In the genomic region with DNA sequence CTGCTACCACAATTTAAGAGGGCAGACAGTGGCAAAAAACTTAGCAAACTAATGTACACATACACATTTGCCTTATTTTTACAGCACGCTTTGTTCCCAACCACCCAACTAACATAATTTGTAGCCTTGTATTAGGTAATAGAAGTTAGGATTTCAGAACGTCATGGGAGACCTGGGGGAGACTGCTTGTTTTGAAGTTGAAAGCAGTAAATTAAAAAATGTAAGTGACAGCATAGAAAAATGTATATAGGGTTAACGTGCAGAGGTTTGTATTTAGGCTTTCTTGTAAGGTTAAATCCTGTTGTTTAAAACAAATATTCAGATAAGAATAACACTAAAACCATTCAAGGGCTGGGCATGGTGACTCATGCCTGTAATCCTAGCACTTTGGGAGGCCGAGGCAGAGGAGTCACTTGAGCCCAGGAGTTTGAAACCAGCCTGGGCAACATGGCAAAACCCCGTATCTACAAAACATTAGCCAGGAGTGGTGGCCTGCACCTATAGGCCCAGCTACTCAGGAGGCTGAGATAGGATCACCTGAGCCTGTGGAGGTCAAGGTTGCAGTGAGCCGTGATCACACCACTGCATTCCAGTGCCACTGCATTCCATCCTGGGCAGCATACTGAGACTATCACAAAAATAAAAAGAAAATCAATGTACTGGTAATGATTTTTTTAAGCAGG, we compare ENCODE assay signal across 7 cellular contexts. TPM values are rescaled to one million over a fixed set of nuclear protein-coding genes. Genes with fewer than 3 reads are reported as not detected.
A peak's percentile ranks its signal among the peaks of the same experiment; 100 is the strongest.
DNase-seq lines count a peak whose midpoint lies in the region; FAIRE-seq and TF ChIP-seq lines count a peak whose summit lies in the region.
"Not testable (repeated sequence)": the region's sequence is repeated elsewhere in the genome, so short reads cannot be mapped to it uniquely, and the experiment has no call there.

No MANE protein-coding gene starts in this region.

- H3K79me2 ChIP-seq in endothelial cell of umbilical vein (ENCODE audit: control insufficient read depth, insufficient read depth, low read length) (peaks cover 36% of the 10 kb centered on the region), keratinocyte (ENCODE audit: control insufficient read depth, insufficient read depth, low read length) (peaks cover 36% of the 10 kb centered on the region)

- not testable (repeated sequence) for H3K9me1 ChIP-seq in endothelial cell of umbilical vein (replicated peaks; ENCODE audit: control insufficient read depth, extremely low read depth, insufficient read depth, low read length); keratinocyte (ENCODE audit: control insufficient read depth, extremely low read depth, insufficient read depth, low read length)

- peaks cover 50% of the 10 kb centered on the region for H3K4me1 Mint-ChIP-seq in osteocyte (ENCODE audit: unreplicated experiment)

- H3K27ac Mint-ChIP-seq in osteocyte (ENCODE audit: unreplicated experiment), result peak overlapping the region; percentile 75

- not testable (repeated sequence) for H3K27me3 Mint-ChIP-seq in osteocyte (ENCODE audit: unreplicated experiment)

- not testable (repeated sequence) for H3K9ac ChIP-seq in endothelial cell of umbilical vein (replicated peaks; ENCODE audit: extremely low read depth, insufficient read depth, low read length)
- H3K9ac ChIP-seq in keratinocyte (ENCODE audit: control insufficient read depth, extremely low read depth, insufficient read depth, low read length), result peak overlapping the region; percentile 22

- not testable (repeated sequence) for H3K4me3 ChIP-seq in endothelial cell of umbilical vein (replicated peaks in 1 of 3; ENCODE audit: insufficient read depth in 1 of 3, low read depth in 1 of 3, low read length in 3 of 3)
- peak overlapping the region in 1 of 3 experiments; percentile 7 for H3K4me3 ChIP-seq in keratinocyte (ENCODE audit: control insufficient read depth in 2 of 3, extremely low read depth in 1 of 3, insufficient read depth in 2 of 3, low read depth in 1 of 3, low read length in 3 of 3)

- not testable (repeated sequence) for H3K9me3 Mint-ChIP-seq in osteocyte (ENCODE audit: unreplicated experiment)

- peak; percentile 63 for DNase-seq in EH (ENCODE audit: low read depth)
- peak; percentile 52 for DNase-seq in HT1080 (ENCODE audit: low read depth)
- DNase-seq in RCC 7860 (ENCODE audit: low spot score), result peak; percentile 42
- DNase-seq in amniotic epithelial cell (ENCODE audit: low read depth), result peak; percentile 50
- DNase-seq in endothelial cell of umbilical vein (ENCODE audit: low read depth, low spot score); keratinocyte (ENCODE audit: low read depth, low spot score): not testable (repeated sequence)
- DNase-seq in osteocyte (ENCODE audit: extremely low spot score, unreplicated experiment), result peak; percentile 46

- intact Hi-C loops in endothelial cell of umbilical vein (cut with micrococcal nuclease), result not testable (repeated sequence)

- POLR2A ChIA-PET in endothelial cell of umbilical vein (lab: Charles Lee), result interaction anchor here (0.6 kb wide), 1 partner anchor 9 kb away, joined by 10 read pairs; no protein-coding TSS in a partner anchor

- BruUV-seq in endothelial cell of umbilical vein (replicated peaks; lab: Mats Ljungman, UMichigan), result not testable (repeated sequence)

- not testable (repeated sequence) for FAIRE-seq in RCC 7860 (lab: Jason Lieb, UNC); keratinocyte (lab: Jason Lieb, UNC)
- peak; percentile 61 for FAIRE-seq in endothelial cell of umbilical vein (lab: Jason Lieb, UNC)

- H3K36me3 Mint-ChIP-seq in osteocyte (ENCODE audit: unreplicated experiment), result not testable (repeated sequence)

- CTCF ChIA-PET in endothelial cell of umbilical vein (lab: Charles Lee), result not testable (repeated sequence)

- H3K27me3 ChIP-seq in endothelial cell of umbilical vein (ENCODE audit: control insufficient read depth in 2 of 2, insufficient read depth in 2 of 2, low read length in 2 of 2); keratinocyte (ENCODE audit: control insufficient read depth, extremely low read depth, insufficient read depth, low read length): not testable (repeated sequence)

- H2AFZ ChIP-seq in endothelial cell of umbilical vein (ENCODE audit: low read depth, low read length) (peak overlapping the region; percentile 46), keratinocyte (ENCODE audit: control insufficient read depth, low read length) (peak overlapping the region; percentile 56)

- H3K4me1 ChIP-seq in endothelial cell of umbilical vein (ENCODE audit: control insufficient read depth, extremely low read depth, insufficient read depth, low read length), result peaks cover 26% of the 10 kb centered on the region
- H3K4me1 ChIP-seq in keratinocyte (ENCODE audit: control insufficient read depth, extremely low read depth, insufficient read depth, low read length), result peaks cover 33% of the 10 kb centered on the region

- H4K20me1 ChIP-seq in endothelial cell of umbilical vein (replicated peaks; ENCODE audit: control insufficient read depth, extremely low read depth, insufficient read depth, low read length); keratinocyte (ENCODE audit: control insufficient read depth, extremely low read depth, insufficient read depth, low read length): not testable (repeated sequence)

- not testable (repeated sequence) for TF ChIP-seq CTCF in endothelial cell of umbilical vein (IDR thresholded peaks at IDR 0.05; ENCODE audit: extremely low read depth in 1 of 2, insufficient read depth in 1 of 2, low read depth in 1 of 2, low read length in 2 of 2); keratinocyte (optimal IDR thresholded peaks at IDR 0.05 in 1 of 3, IDR thresholded peaks at IDR 0.05 in 1 of 3, conservative IDR thresholded peaks at IDR 0.05 in 1 of 3; ENCODE audit: extremely low read depth in 1 of 3, insufficient read depth in 2 of 3, low read length in 3 of 3); osteocyte (IDR thresholded peaks at IDR 0.05)

- not testable (repeated sequence) for H3K36me3 ChIP-seq in endothelial cell of umbilical vein (ENCODE audit: control insufficient read depth in 2 of 2, extremely low read depth in 1 of 2, insufficient read depth in 2 of 2, low read length in 2 of 2); keratinocyte (ENCODE audit: control insufficient read depth in 2 of 2, extremely low read depth in 1 of 2, insufficient read depth in 2 of 2, low read length in 2 of 2)

- TF ChIP-seq POLR2A in endothelial cell of umbilical vein (IDR thresholded peaks at IDR 0.05; ENCODE audit: low read depth, low read length), result not testable (repeated sequence)

- not testable (repeated sequence) for H3K4me2 ChIP-seq in endothelial cell of umbilical vein (ENCODE audit: insufficient read depth, low read length); keratinocyte (ENCODE audit: control insufficient read depth, extremely low read depth, insufficient read depth, low read depth, low read length)

- H3K9me3 ChIP-seq in endothelial cell of umbilical vein (replicated peaks; ENCODE audit: control insufficient read depth, insufficient read depth, low read length); keratinocyte (ENCODE audit: control insufficient read depth, low read depth, low read length): not testable (repeated sequence)

- H3K4me3 Mint-ChIP-seq in osteocyte (ENCODE audit: unreplicated experiment), result not testable (repeated sequence)

- dilution Hi-C loops in endothelial cell of umbilical vein (cut with MboI; ENCODE audit: extremely low pct_ligation_motif_present, low sequenced_read_pairs); keratinocyte (cut with MboI; ENCODE audit: extremely low pct_ligation_motif_present, low sequenced_read_pairs): not testable (repeated sequence)

- H3K27ac ChIP-seq in endothelial cell of umbilical vein (ENCODE audit: insufficient read depth, low read depth, low read length), result peak overlapping the region; percentile 35
- H3K27ac ChIP-seq in keratinocyte (ENCODE audit: control insufficient read depth, insufficient read depth, low read length), result peak overlapping the region; percentile 58

TF ChIP-seq in endothelial cell of umbilical vein, 7 proteins besides CTCF, POLR2A, EP300 and RAD21:
- peak; percentile 55 for TF ChIP-seq FOS (IDR thresholded peaks at IDR 0.05; ENCODE audit: borderline replicate concordance, insufficient read depth, low read length)

RNA-seq across cellular contexts. Expression of a gene that starts 2.3 kb away (rescaled TPM):
- 50.0 and 53.7 TPM in 2 replicates for total RNA-seq in HT1080 (2014; rRNA removed; shearing (Covaris generic))
- 49.6 and 66.2 TPM in 2 replicates for polyA plus RNA-seq in HT1080 (2015; cell fraction: cytosol; rRNA removed)
- polyA plus RNA-seq in HT1080 (2015; cell fraction: nucleus; rRNA removed), result 83.5 and 92.0 TPM in 2 replicates
- 105 and 108 TPM in 2 replicates for total RNA-seq in endothelial cell of umbilical vein
- 23.8 and 32.9 TPM in 2 replicates for polyA plus RNA-seq in endothelial cell of umbilical vein
- polyA plus RNA-seq in endothelial cell of umbilical vein (2011; cell fraction: cytosol; rRNA removed), result 39.6 and 40.3 TPM in 2 replicates
- 103 and 124 TPM in 2 replicates for polyA plus RNA-seq in endothelial cell of umbilical vein (2011; cell fraction: nucleus; rRNA removed)
- 124 and 143 TPM in 2 replicates for polyA plus RNA-seq in endothelial cell of umbilical vein (2012)
- 143 and 160 TPM in 2 replicates for polyA minus RNA-seq in endothelial cell of umbilical vein
- polyA minus RNA-seq in endothelial cell of umbilical vein (2011; cell fraction: cytosol; rRNA and poly(A)+ RNA removed), result 9.0 TPM
- polyA minus RNA-seq in endothelial cell of umbilical vein (2011; cell fraction: nucleus; rRNA and poly(A)+ RNA removed), result 144 and 211 TPM in 2 replicates
- polyA plus RNA-seq in keratinocyte, result 50.2 to 136 TPM (median 128 TPM) in 3 replicates
- 23.7 TPM for polyA plus RNA-seq in keratinocyte (2011; ENCODE audit: low read depth)
- polyA plus RNA-seq in keratinocyte (2011; cell fraction: cytosol; rRNA removed), result 56.4 and 91.8 TPM in 2 replicates
- 92.4 and 110 TPM in 2 replicates for polyA plus RNA-seq in keratinocyte (2011; cell fraction: nucleus; rRNA removed)
- 15.5 and 140 TPM in 2 replicates for polyA plus RNA-seq in keratinocyte (2012; ENCODE audit: low replicate concordance)
- 87.3 to 270 TPM (median 122 TPM) in 3 replicates for polyA minus RNA-seq in keratinocyte
- 76.4 TPM for polyA minus RNA-seq in keratinocyte (2011; cell fraction: cytosol; rRNA and poly(A)+ RNA removed)
- polyA minus RNA-seq in keratinocyte (2011; cell fraction: nucleus; rRNA and poly(A)+ RNA removed), result 75.9 and 171 TPM in 2 replicates
- total RNA-seq in osteocyte, result 41.7 and 42.3 TPM in 2 replicates
